11 cellular contexts compared by ENCODE assay signal in the genomic region with DNA sequence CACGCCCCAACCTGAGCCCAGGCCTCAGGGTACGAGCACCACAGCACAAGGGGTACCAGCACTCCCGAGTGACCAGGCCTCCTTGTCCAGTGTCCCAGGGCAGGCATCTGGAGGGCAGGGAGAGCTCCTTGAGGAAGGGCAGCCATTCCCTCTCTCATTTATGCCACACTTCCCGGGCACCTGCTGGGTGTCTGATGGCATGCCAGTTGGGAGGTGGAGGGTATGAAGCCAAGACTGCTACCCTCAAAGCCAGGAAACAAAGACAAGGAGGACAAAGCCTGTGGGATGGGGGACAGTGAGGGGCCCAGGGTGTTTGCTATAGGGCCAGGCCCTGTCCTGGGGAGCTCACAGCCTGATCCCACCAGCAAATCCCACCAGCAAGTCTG. TPM values are rescaled to one million over a fixed set of nuclear protein-coding genes. Genes with fewer than 3 reads are reported as not detected.
DNase-seq lines count a peak whose midpoint lies in the region; ATAC-seq, FAIRE-seq and TF ChIP-seq lines count a peak whose summit lies in the region.
"Had no signal": no experiment of that assay in that cellular context is flagged by ENCODE, and none has a peak within 500 bp of the region (broad histone marks: within the 10 kb centered on the region; RNA-seq: fewer than 3 reads in every experiment).

No MANE protein-coding gene starts in this region.

- TF ChIP-seq CTCF in activated B cell treated with CpG ODN at 0.5 μM for 24 hours (IDR thresholded peaks at IDR 0.05) (no peak), H1 (IDR thresholded peaks at IDR 0.05; ENCODE audit: control extremely low read depth in 1 of 3, insufficient read depth in 1 of 3, low read depth in 1 of 3, low read length in 3 of 3) (no peak)

- intact Hi-C loops in activated B cell treated with CpG ODN at 0.5 μM for 24 hours (cut with micrococcal nuclease): loop anchor here (5.0 kb wide), 1 partner anchor 130 kb away; the partner anchor contains the start of gene GPR68

- H3K56ac ChIP-seq in H1 (replicated peaks; ENCODE audit: insufficient read length, low read depth, low read length): no peak overlapping the region

- DNase-seq in activated naive CD4-positive, alpha-beta T cell treated with Interleukin-2 at 50 U/mL for 16 hours: no peak
- DNase-seq in activated B cell treated with CpG ODN at 0.5 μM for 24 hours: no peak
- DNase-seq in H1 (ENCODE audit: low read depth in 1 of 2, low spot score in 2 of 2): no peak
- DNase-seq in NCI-H2171 treated with DMSO at 0.1 percent for 48 hours (lab: John Stamatoyannopoulos, UW): no peak
- no peak for DNase-seq in SW480 (ENCODE audit: low spot score)
- DNase-seq in stimulated activated CD4-positive, alpha-beta T cell treated with anti-CD3 and anti-CD28 coated beads, Interleukin-12 subunit alpha, Interleukin-12 subunit beta, amount 100 ng/mL, for 4 hours: no peak
- DNase-seq: adrenal gland, dermis blood vessel endothelial cell, H7 had no signal

- no peaks in the 10 kb centered on the region for H3K27me3 Mint-ChIP-seq in activated naive CD4-positive, alpha-beta T cell treated with anti-CD3 and anti-CD28 coated beads, Interleukin-2, amount 50 U/mL, for 24 hours
- H3K27me3 Mint-ChIP-seq in activated B cell treated with CpG ODN at 0.5 μM for 24 hours: no peaks in the 10 kb centered on the region

- H3K4me1 Mint-ChIP-seq in activated naive CD4-positive, alpha-beta T cell treated with anti-CD3 and anti-CD28 coated beads, Interleukin-2, amount 50 U/mL, for 24 hours: peaks cover 99% of the 10 kb centered on the region
- peaks cover 96% of the 10 kb centered on the region for H3K4me1 Mint-ChIP-seq in activated B cell treated with CpG ODN at 0.5 μM for 24 hours

- no peak overlapping the region for H2AFZ ChIP-seq in H1 (ENCODE audit: low read length)

- peaks cover 14 to 49% (median 29%) of the 10 kb centered on the region in 4 experiments for H3K4me1 ChIP-seq in H1 (replicated peaks in 1 of 4; ENCODE audit: control insufficient read depth in 3 of 4, insufficient read depth in 4 of 4, low read length in 3 of 4)

- no peak for TF ChIP-seq POLR2A in H1 (IDR thresholded peaks at IDR 0.05; ENCODE audit: control extremely low read depth in 1 of 2, low read depth in 2 of 2, low read length in 2 of 2)

- H3K9me3 Mint-ChIP-seq in activated naive CD4-positive, alpha-beta T cell treated with anti-CD3 and anti-CD28 coated beads, Interleukin-2, amount 50 U/mL, for 24 hours: no peaks in the 10 kb centered on the region
- H3K9me3 Mint-ChIP-seq in activated B cell treated with CpG ODN at 0.5 μM for 24 hours: no peaks in the 10 kb centered on the region

- H2BK15ac ChIP-seq in H1 (ENCODE audit: low read length): no peak overlapping the region

- no peak overlapping the region for H3K14ac ChIP-seq in H1 (ENCODE audit: insufficient read length)

- ATAC-seq in activated B cell treated with CpG ODN at 0.5 μM for 24 hours (ENCODE audit: low read depth) (no peak), HG03045 (IDR thresholded peaks at IDR 0.05; ENCODE audit: unreplicated experiment) (no peak)

- peaks cover 35% of the 10 kb centered on the region for H3K79me1 ChIP-seq in H1 (ENCODE audit: low read depth, low read length)

- no peak for TF ChIP-seq EP300 in H1 (IDR thresholded peaks at IDR 0.05; ENCODE audit: borderline replicate concordance in 1 of 2, low read depth in 2 of 2, low read length in 2 of 2)

- H3K23me2 ChIP-seq in H1 (ENCODE audit: low read depth, low read length): no peaks in the 10 kb centered on the region

- no peak overlapping the region for H3K27ac ChIP-seq in H1 (ENCODE audit: low read depth, low read length)

- no peak overlapping the region for H2BK5ac ChIP-seq in H1 (ENCODE audit: low read depth, low read length)

- H4K8ac ChIP-seq in H1 (ENCODE audit: extremely low read depth, insufficient read depth, low read length): no peak overlapping the region

- no peak for TF ChIP-seq RAD21 in H1 (IDR thresholded peaks at IDR 0.05 in 1 of 2, conservative IDR thresholded peaks at IDR 0.05 in 1 of 2; ENCODE audit: low read depth in 2 of 2, low read length in 2 of 2)

- no peak overlapping the region for H2BK20ac ChIP-seq in H1 (ENCODE audit: low read length)

- H3K4me3 Mint-ChIP-seq in activated naive CD4-positive, alpha-beta T cell treated with anti-CD3 and anti-CD28 coated beads, Interleukin-2, amount 50 U/mL, for 24 hours: peak overlapping the region; percentile 85
- no peak overlapping the region for H3K4me3 Mint-ChIP-seq in activated B cell treated with CpG ODN at 0.5 μM for 24 hours

- no peaks in the 10 kb centered on the region for H3K9me3 ChIP-seq in H1 (ENCODE audit: insufficient read depth in 2 of 2, low read depth in 1 of 2, low read length in 1 of 2)
- H3K9me3 ChIP-seq: adrenal gland had no signal

- no peak overlapping the region for H2BK120ac ChIP-seq in H1 (replicated peaks; ENCODE audit: low read depth, low read length)

- WGBS in H1 (ENCODE audit: extremely low coverage in 1 of 2, insufficient coverage in 1 of 2, insufficient read length in 1 of 2, insufficient replicate concordance in 2 of 2, low coverage in 1 of 2, low lambda C conversion rate in 2 of 2, missing lambda C conversion rate in 1 of 2), 2 experiments: 94% methylated on average over 4 of the region's 4 CpGs; no CpG with 5 or more reads in 1 of the 2 experiments

- H2AK5ac ChIP-seq in H1 (ENCODE audit: low read depth, low read length): no peak overlapping the region

- H3K4ac ChIP-seq in H1 (replicated peaks; ENCODE audit: insufficient read length, low read depth, low read length): no peak overlapping the region

- H3K27ac Mint-ChIP-seq in activated naive CD4-positive, alpha-beta T cell treated with anti-CD3 and anti-CD28 coated beads, Interleukin-2, amount 50 U/mL, for 24 hours: peak overlapping the region; percentile 55
- peak overlapping the region; percentile 87 for H3K27ac Mint-ChIP-seq in activated B cell treated with CpG ODN at 0.5 μM for 24 hours

- H3K27me3 ChIP-seq in H1 (replicated peaks in 1 of 4; ENCODE audit: control insufficient read depth in 3 of 4, extremely low read depth in 1 of 4, insufficient read depth in 3 of 4, low read length in 3 of 4): no peaks in the 10 kb centered on the region
- H3K27me3 ChIP-seq: adrenal gland had no signal

- H4K20me1 ChIP-seq in H1 (replicated peaks in 1 of 2; ENCODE audit: control insufficient read depth in 1 of 2, insufficient read depth in 2 of 2, low read length in 2 of 2): peaks cover 35 to 42% of the 10 kb centered on the region in 2 experiments

- POLR2A ChIA-PET in activated B cell treated with CpG ODN at 0.5 μM for 24 hours (lab: Charles Lee) (interaction anchor here (0.6 to 6.9 kb wide), 7 partner anchors 16 to 96 kb away, joined by 3 to 114 read pairs (median 10); partner anchors contain the start of gene CCDC88C), H1 (lab: Charles Lee; ENCODE audit: partially characterized antibody) (interaction anchor here (1.0 to 1.1 kb wide), 2 partner anchors 14 to 24 kb away, joined by 3 to 6 read pairs; no protein-coding TSS in a partner anchor)

- no peak overlapping the region for H3K18ac ChIP-seq in H1 (ENCODE audit: extremely low read depth, low read length)

- H3K4me2 ChIP-seq in H1 (ENCODE audit: insufficient read depth in 1 of 2, low read depth in 2 of 2, low read length in 2 of 2): no peak overlapping the region

- H4K5ac ChIP-seq in H1 (ENCODE audit: insufficient read length, low read depth, low read length): no peak overlapping the region

- no peaks in the 10 kb centered on the region for H3K36me3 ChIP-seq in H1 (ENCODE audit: control insufficient read depth in 2 of 4, insufficient read depth in 4 of 4, low read length in 3 of 4)
- H3K36me3 ChIP-seq: adrenal gland had no signal

- peak overlapping the region; percentile 38 for H4K91ac ChIP-seq in H1 (replicated peaks; ENCODE audit: insufficient read length, low read length)

- no peak overlapping the region for H2BK12ac ChIP-seq in H1 (ENCODE audit: low read depth, low read length)

- no peak for FAIRE-seq in H1 (lab: Jason Lieb, UNC)

- peaks cover 2% of the 10 kb centered on the region for H3K36me3 Mint-ChIP-seq in activated naive CD4-positive, alpha-beta T cell treated with anti-CD3 and anti-CD28 coated beads, Interleukin-2, amount 50 U/mL, for 24 hours
- H3K36me3 Mint-ChIP-seq in activated B cell treated with CpG ODN at 0.5 μM for 24 hours (ENCODE audit: low read depth): peaks cover 21% of the 10 kb centered on the region

- peaks cover 0 to 92% of the 10 kb centered on the region in 2 experiments; a peak in 3 of 4 replicates for H3K79me2 ChIP-seq in H1 (ENCODE audit: control insufficient read depth in 1 of 2, insufficient read depth in 2 of 2, low read length in 2 of 2)

- H3K9ac ChIP-seq in H1 (replicated peaks in 1 of 4; ENCODE audit: extremely low read depth in 1 of 4, low read depth in 3 of 4, low read length in 3 of 4): no peak overlapping the region

- CTCF ChIA-PET in activated B cell treated with CpG ODN at 0.5 μM for 24 hours (lab: Charles Lee): interaction anchor here (1.1 to 3.7 kb wide), 2 partner anchors 46 to 48 kb away, joined by 3 to 18 read pairs; partner anchors contain the start of gene CCDC88C
- CTCF ChIA-PET in H1 (lab: Charles Lee; ENCODE audit: partially characterized antibody): interaction anchor here (0.9 to 4.3 kb wide), 4 partner anchors 17 to 55 kb away, joined by 3 to 44 read pairs (median 4); no protein-coding TSS in a partner anchor

- no peak overlapping the region for H3K4me3 ChIP-seq in H1 (ENCODE audit: extremely low read depth in 1 of 4, insufficient read depth in 2 of 4, low read depth in 3 of 4, low read length in 4 of 4)
- H3K4me3 ChIP-seq: adrenal gland had no signal

- H3K23ac ChIP-seq in H1 (ENCODE audit: insufficient read length): no peak overlapping the region

RNA-seq across cellular contexts. Expression of gene CCDC88C, which starts 45.6 kb away (rescaled TPM):
- 153 and 164 TPM in 2 replicates for total RNA-seq in activated B cell treated with CpG ODN at 0.5 μM for 24 hours
- total RNA-seq in H1 (2021; fragmentation: NEBNext Ultra II Directional; extraction: Animal tissue kit (Norgen Biotek cat#: 25700)): 55.4 and 57.7 TPM in 2 replicates
- 10.3 and 19.5 TPM in 2 replicates for polyA plus RNA-seq in H1 (2011; rRNA removed)
- polyA plus RNA-seq in H1 (2011; cell fraction: cytosol; rRNA removed): 17.7 TPM
- polyA plus RNA-seq in H1 (2011; cell fraction: nucleus; rRNA removed): 46.9 TPM
- polyA plus RNA-seq in H1 (2012, experiment 1 of 2): 23.7 to 30.8 TPM (median 27.7 TPM) in 4 replicates
- 10.5 TPM for polyA plus RNA-seq in H1 (2012, experiment 2 of 2)
- 23.3 TPM for polyA plus RNA-seq in H1 (2013, experiment 1 of 2)
- polyA plus RNA-seq in H1 (2013, experiment 2 of 2): 22.6 TPM
- 41.4 and 42.2 TPM in 2 replicates for polyA minus RNA-seq in H1 (2011; rRNA and poly(A)+ RNA removed)
- 27.2 TPM for polyA minus RNA-seq in H1 (2011; cell fraction: cytosol; rRNA and poly(A)+ RNA removed)
- polyA minus RNA-seq in H1 (2011; cell fraction: nucleus; rRNA and poly(A)+ RNA removed): 64.1 TPM
